Comparison of ENCODE assay signal across 14 cellular contexts in the genomic region with DNA sequence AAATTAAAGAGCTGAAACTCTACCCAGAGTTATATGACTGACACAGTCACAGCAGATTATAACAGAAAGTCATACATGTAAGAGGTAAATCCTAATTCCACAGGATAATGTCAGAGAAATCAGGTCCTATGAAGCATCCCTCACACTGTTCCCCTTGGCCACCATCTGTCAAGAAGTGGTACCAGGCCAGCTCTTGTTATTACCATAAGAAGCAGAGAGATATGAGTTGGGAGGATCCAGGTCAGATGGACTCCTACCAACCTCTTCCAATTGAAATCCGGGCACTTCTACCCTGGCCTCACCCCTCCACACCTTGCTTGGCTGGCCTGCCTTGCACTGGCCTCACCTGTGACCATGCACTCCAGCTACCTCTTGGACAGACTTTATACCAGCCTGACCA.
DNase-seq lines count a peak whose midpoint lies in the region; ATAC-seq and TF ChIP-seq lines count a peak whose summit lies in the region.
"Had no signal": no experiment of that assay in that cellular context is flagged by ENCODE, and none has a peak within 500 bp of the region (broad histone marks: within the 10 kb centered on the region; RNA-seq: fewer than 3 reads in every experiment).

No MANE protein-coding gene starts in this region.

- dilution Hi-C loops in IMR-90 (cut with HindIII; ENCODE audit: low sequenced_read_pairs, unreplicated experiment), result no loop called here

- no peak overlapping the region for H3K14ac ChIP-seq in IMR-90 (replicated peaks; ENCODE audit: low read depth, low read length)

- H4K91ac ChIP-seq in IMR-90 (ENCODE audit: insufficient read depth, low read depth, low read length), result no peak overlapping the region

- no peak overlapping the region for H2BK20ac ChIP-seq in IMR-90 (ENCODE audit: low read depth, low read length)

- no peak overlapping the region for H2BK15ac ChIP-seq in IMR-90 (ENCODE audit: low read depth, low read length)

- WGBS in IMR-90 (ENCODE audit: extremely low coverage in 2 of 2, insufficient read length in 1 of 2), 2 experiments, result no CpG with 5 or more reads among the region's 1 CpG

- no peaks in the 10 kb centered on the region for H4K20me1 ChIP-seq in IMR-90 (ENCODE audit: insufficient read depth, low read length)

- TF ChIP-seq CTCF in IMR-90 (conservative IDR thresholded peaks at IDR 0.05; ENCODE audit: low read depth, low read length), result no peak

- H2BK5ac ChIP-seq in IMR-90 (ENCODE audit: low read depth, low read length, poor library complexity, severe bottlenecking), result no peak overlapping the region

- H3K9ac ChIP-seq in IMR-90 (ENCODE audit: low read depth, low read length), result no peak overlapping the region

- intact Hi-C loops in IMR-90 (cut with micrococcal nuclease), result loop anchor here (10.0 kb wide), 1 partner anchor 498 kb away; a partner anchor contains a TSS

- H3K4ac ChIP-seq in IMR-90 (ENCODE audit: low read depth, low read length), result no peak overlapping the region

- peak; percentile 55 for DNase-seq in DMS 273 treated with DMSO at 0.1 percent for 48 hours (lab: John Stamatoyannopoulos, UW)
- no peak for DNase-seq in IMR-90
- DNase-seq in cerebellum (ENCODE audit: low spot score), result peak; percentile 55
- no peak for DNase-seq in 8988T
- no peak for DNase-seq in SHP77 treated with DMSO at 0.1 percent for 48 hours (lab: John Stamatoyannopoulos, UW)
- no peak for DNase-seq in HuH-7 (ENCODE audit: low spot score)
- DNase-seq: AML-193; Caco-2; CD4-positive, alpha-beta T cell; DMS79 treated with DMSO at 0.1 percent for 48 hours; H9 had no signal

- H4K5ac ChIP-seq in IMR-90 (ENCODE audit: low read depth, low read length), result no peak overlapping the region

- POLR2A ChIA-PET in IMR-90 (lab: Charles Lee; ENCODE audit: unreplicated experiment), result no interaction called here

- H3K27me3 ChIP-seq in IMR-90 (ENCODE audit: control insufficient read depth, insufficient read depth, low read length), result no peaks in the 10 kb centered on the region; the same call in 1 of the 2 replicates

- H3K18ac ChIP-seq in IMR-90 (ENCODE audit: low read depth, low read length), result no peak overlapping the region

- in situ Hi-C loops in IMR-90 (cut with MboI; ENCODE audit: low sequenced_read_pairs), result no loop called here

- no peak for TF ChIP-seq POLR2A in IMR-90 (IDR thresholded peaks at IDR 0.05; ENCODE audit: low read depth, low read length)

- H3K9me1 ChIP-seq in IMR-90 (ENCODE audit: insufficient read depth, low read length), result no peaks in the 10 kb centered on the region

- H3K4me2 ChIP-seq in IMR-90 (ENCODE audit: low read depth, low read length), result no peak overlapping the region
- H3K4me2 ChIP-seq: A549 had no signal

- H3K4me3 ChIP-seq in IMR-90 (ENCODE audit: insufficient read depth, low read depth, low read length), result no peak overlapping the region
- H3K4me3 ChIP-seq: A549, GM12878 had no signal

- no peak overlapping the region for H2AFZ ChIP-seq in IMR-90 (replicated peaks; ENCODE audit: low read length, poor library complexity)

- H3K79me1 ChIP-seq in IMR-90 (ENCODE audit: low read depth in 1 of 2, low read length in 2 of 2), result no peaks in the 10 kb centered on the region

- H3K23ac ChIP-seq in IMR-90 (ENCODE audit: low read depth, low read length), result no peak overlapping the region

- H3K36me3 ChIP-seq in IMR-90 (ENCODE audit: control insufficient read depth, insufficient read depth, low read length), result no peaks in the 10 kb centered on the region

- no peak overlapping the region for H4K8ac ChIP-seq in IMR-90 (ENCODE audit: low read depth in 2 of 2, low read length in 2 of 2)

- H3K9me3 ChIP-seq in IMR-90 (ENCODE audit: control insufficient read depth, insufficient read depth, low read length), result no peaks in the 10 kb centered on the region
- H3K9me3 ChIP-seq: A549 had no signal

- ATAC-seq in IMR-90 (ENCODE audit: low read depth), result no peak
- ATAC-seq: A549, GM12878 had no signal

- no peaks in the 10 kb centered on the region for H3K4me1 ChIP-seq in IMR-90 (ENCODE audit: control insufficient read depth, insufficient read depth, low read length)
- H3K4me1 ChIP-seq: A549, Caco-2 had no signal

- H2AK9ac ChIP-seq in IMR-90 (replicated peaks; ENCODE audit: low read depth, low read length, poor library complexity), result no peak overlapping the region

- peak overlapping the region; percentile 24; the same call in 1 of the 2 replicates for H2AK5ac ChIP-seq in IMR-90 (ENCODE audit: low read depth, low read length)

- no peak overlapping the region for H3K56ac ChIP-seq in IMR-90 (ENCODE audit: extremely low read depth, insufficient read depth, low read length)

- BruUV-seq in IMR-90 (replicated peaks; lab: Mats Ljungman, UMichigan), result no TSS peak

- H2BK120ac ChIP-seq in IMR-90 (ENCODE audit: low read depth, low read length), result no peak overlapping the region

- H3K27ac ChIP-seq in IMR-90 (ENCODE audit: insufficient read depth, low read length), result no peak overlapping the region
- H3K27ac ChIP-seq: A549, C4-2B had no signal

- no peak for TF ChIP-seq RAD21 in IMR-90 (IDR thresholded peaks at IDR 0.05; ENCODE audit: low read length)

- CTCF ChIA-PET in IMR-90 (lab: Yijun Ruan, JAX), result no interaction called here

TF ChIP-seq in IMR-90, 13 proteins besides CTCF, POLR2A, EP300 and RAD21:
- no peak for TF ChIP-seq RCOR1 (IDR thresholded peaks at IDR 0.05; ENCODE audit: insufficient replicate concordance, low read length)
- no peak for TF ChIP-seq MXI1 (IDR thresholded peaks at IDR 0.05; ENCODE audit: borderline replicate concordance, low read depth, low read length)
- TF ChIP-seq MAFK (IDR thresholded peaks at IDR 0.05; ENCODE audit: low read depth, low read length), result no peak
- no peak for TF ChIP-seq MAZ (IDR thresholded peaks at IDR 0.05; ENCODE audit: borderline replicate concordance, low read depth, low read length)
- TF ChIP-seq, protein P1, sequence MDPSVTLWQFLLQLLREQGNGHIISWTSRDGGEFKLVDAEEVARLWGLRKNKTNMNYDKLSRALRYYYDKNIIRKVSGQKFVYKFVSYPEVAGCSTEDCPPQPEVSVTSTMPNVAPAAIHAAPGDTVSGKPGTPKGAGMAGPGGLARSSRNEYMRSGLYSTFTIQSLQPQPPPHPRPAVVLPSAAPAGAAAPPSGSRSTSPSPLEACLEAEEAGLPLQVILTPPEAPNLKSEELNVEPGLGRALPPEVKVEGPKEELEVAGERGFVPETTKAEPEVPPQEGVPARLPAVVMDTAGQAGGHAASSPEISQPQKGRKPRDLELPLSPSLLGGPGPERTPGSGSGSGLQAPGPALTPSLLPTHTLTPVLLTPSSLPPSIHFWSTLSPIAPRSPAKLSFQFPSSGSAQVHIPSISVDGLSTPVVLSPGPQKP (IDR thresholded peaks at IDR 0.05; ENCODE audit: borderline replicate concordance, low read depth, low read length), result no peak
- TF ChIP-seq, protein P2, sequence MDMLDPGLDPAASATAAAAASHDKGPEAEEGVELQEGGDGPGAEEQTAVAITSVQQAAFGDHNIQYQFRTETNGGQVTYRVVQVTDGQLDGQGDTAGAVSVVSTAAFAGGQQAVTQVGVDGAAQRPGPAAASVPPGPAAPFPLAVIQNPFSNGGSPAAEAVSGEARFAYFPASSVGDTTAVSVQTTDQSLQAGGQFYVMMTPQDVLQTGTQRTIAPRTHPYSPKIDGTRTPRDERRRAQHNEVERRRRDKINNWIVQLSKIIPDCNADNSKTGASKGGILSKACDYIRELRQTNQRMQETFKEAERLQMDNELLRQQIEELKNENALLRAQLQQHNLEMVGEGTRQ (IDR thresholded peaks at IDR 0.05; ENCODE audit: low read depth, low read length), result no peak
- no peak for TF ChIP-seq SMC3 (IDR thresholded peaks at IDR 0.05; ENCODE audit: low read depth, low read length)
- TF ChIP-seq NFE2L2 (IDR thresholded peaks at IDR 0.05; ENCODE audit: low read depth, low read length), result no peak
- TF ChIP-seq CHD1 (IDR thresholded peaks at IDR 0.05; ENCODE audit: low read depth, low read length), result no peak
- no peak for TF ChIP-seq CEBPB (IDR thresholded peaks at IDR 0.05; ENCODE audit: low read depth, low read length)
- TF ChIP-seq FOS (IDR thresholded peaks at IDR 0.05; ENCODE audit: low read depth, low read length), result no peak
- no peak for TF ChIP-seq RFX5 (IDR thresholded peaks at IDR 0.05; ENCODE audit: low read depth, low read length)
- TF ChIP-seq BHLHE40 (IDR thresholded peaks at IDR 0.05; ENCODE audit: low read depth, low read length), result no peak
TF ChIP-seq in IMR-90: peak in this region for 0.

Comparison
In these comparisons a context has a peak if more than half of its experiments do, and no peak if none do; other contexts are left out.
1. DNase-seq: peak in DMS 273 treated with DMSO at 0.1 percent for 48 hours (single experiment) and cerebellum (single experiment); none in IMR-90 (single experiment), 8988T (single experiment), SHP77 treated with DMSO at 0.1 percent for 48 hours (single experiment) and HuH-7 (single experiment).